Comparison of ENCODE assay signal across 11 cellular contexts in the genomic region with DNA sequence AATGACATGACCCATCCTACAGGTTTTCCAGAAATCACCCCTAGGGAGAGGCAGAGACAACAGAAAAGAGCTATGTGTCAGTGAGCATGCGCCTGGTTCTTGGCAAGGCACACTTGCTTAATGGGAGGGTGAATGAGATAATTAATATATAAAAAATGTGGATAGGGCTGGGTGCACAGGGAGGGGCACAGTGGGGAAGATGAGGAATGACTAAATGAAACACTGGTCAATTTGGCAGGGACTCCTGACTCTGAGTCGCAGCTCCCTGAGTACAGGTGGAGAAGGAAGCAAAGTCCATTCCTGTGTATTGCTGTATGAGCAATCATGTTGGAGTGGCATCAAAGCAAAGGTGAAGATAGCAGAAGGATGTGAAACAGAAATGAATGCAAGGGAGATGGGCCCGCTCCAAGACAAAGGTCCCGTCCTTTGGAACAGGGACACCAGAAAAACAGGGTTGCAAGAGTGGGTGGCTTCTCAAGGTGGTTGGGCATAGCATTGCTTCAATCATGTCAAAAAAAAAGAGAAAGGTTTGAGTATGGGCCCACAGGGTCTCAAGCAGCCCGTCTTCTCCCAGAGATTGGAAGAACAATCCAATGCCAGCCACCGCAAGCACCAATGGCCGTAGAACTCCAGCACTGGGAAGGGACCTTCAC.
DNase-seq lines count a peak whose midpoint lies in the region; ATAC-seq, FAIRE-seq and TF ChIP-seq lines count a peak whose summit lies in the region.
"Had no signal": no experiment of that assay in that cellular context is flagged by ENCODE, and none has a peak within 500 bp of the region (broad histone marks: within the 10 kb centered on the region; RNA-seq: fewer than 3 reads in every experiment).

No MANE protein-coding gene starts in this region.

- no peak for TF ChIP-seq CTCF in OCI-LY1 (IDR thresholded peaks at IDR 0.05; ENCODE audit: low read length)
- TF ChIP-seq CTCF in esophagus squamous epithelium (IDR thresholded peaks at IDR 0.05), result no peak
- TF ChIP-seq CTCF in psoas muscle (IDR thresholded peaks at IDR 0.05), result no peak
- no peak for TF ChIP-seq CTCF in glutamatergic neuron (IDR thresholded peaks at IDR 0.05; ENCODE audit: partially characterized antibody, unreplicated experiment)

- no peak for FAIRE-seq in urothelium cell line (lab: Jason Lieb, UNC)
- FAIRE-seq: H1 had no signal

- no peaks in the 10 kb centered on the region for H3F3A ChIP-seq in OCI-LY1 (ENCODE audit: insufficient read depth, low read length)

- peaks cover 2% of the 10 kb centered on the region for H3K27me3 Mint-ChIP-seq in glutamatergic neuron (ENCODE audit: unreplicated experiment)
- no peaks in the 10 kb centered on the region for H3K27me3 Mint-ChIP-seq in activated T-helper 17 cell treated with anti-CD3 and anti-CD28 coated beads, Interleukin-2, amount 50 U/mL, for 72 hours
- H3K27me3 Mint-ChIP-seq: activated CD4-positive, alpha-beta T cell treated with anti-CD3 and anti-CD28 coated beads, Interleukin-2, amount 10 ng/mL, durations not matched to agents 7 days and 5 days; memory B cell had no signal

- peaks cover 5% of the 10 kb centered on the region for H3K4me1 Mint-ChIP-seq in glutamatergic neuron (ENCODE audit: low read depth, unreplicated experiment)
- H3K4me1 Mint-ChIP-seq in activated T-helper 17 cell treated with anti-CD3 and anti-CD28 coated beads, Interleukin-2, amount 50 U/mL, for 72 hours, result no peaks in the 10 kb centered on the region
- H3K4me1 Mint-ChIP-seq: activated CD4-positive, alpha-beta T cell treated with anti-CD3 and anti-CD28 coated beads, Interleukin-2, amount 10 ng/mL, durations not matched to agents 7 days and 5 days had no signal

- no peaks in the 10 kb centered on the region for H3K9me3 Mint-ChIP-seq in glutamatergic neuron (ENCODE audit: unreplicated experiment)
- H3K9me3 Mint-ChIP-seq in activated T-helper 17 cell treated with anti-CD3 and anti-CD28 coated beads, Interleukin-2, amount 50 U/mL, for 72 hours, result no peaks in the 10 kb centered on the region
- H3K9me3 Mint-ChIP-seq: memory B cell had no signal

- no peaks in the 10 kb centered on the region for H3K9me3 ChIP-seq in OCI-LY1 (ENCODE audit: low read length)
- peaks cover 0 to 37% (median 3%) of the 10 kb centered on the region in 3 donors for H3K9me3 ChIP-seq in esophagus squamous epithelium
- H3K9me3 ChIP-seq in psoas muscle, result no peaks in the 10 kb centered on the region

- TF ChIP-seq POLR2A in esophagus squamous epithelium (IDR thresholded peaks at IDR 0.05), result no peak

- H3K36me3 ChIP-seq in OCI-LY1 (ENCODE audit: insufficient read depth, low read length), result no peaks in the 10 kb centered on the region
- H3K36me3 ChIP-seq in esophagus squamous epithelium, result peaks cover 0 to 12% (median 0%) of the 10 kb centered on the region in 3 donors
- H3K36me3 ChIP-seq in psoas muscle (ENCODE audit: insufficient read depth in 1 of 2, low read depth in 1 of 2), result no peaks in the 10 kb centered on the region

- in situ Hi-C loops in Caki2 (cut with HindIII; ENCODE audit: low pct_unique_long_range_greater_than_20kb, low sequenced_read_pairs), result no loop called here

- peaks cover 6% of the 10 kb centered on the region for H3K36me3 Mint-ChIP-seq in glutamatergic neuron (ENCODE audit: unreplicated experiment)
- H3K36me3 Mint-ChIP-seq in activated T-helper 17 cell treated with anti-CD3 and anti-CD28 coated beads, Interleukin-2, amount 50 U/mL, for 72 hours (ENCODE audit: low read depth), result no peaks in the 10 kb centered on the region
- H3K36me3 Mint-ChIP-seq: memory B cell had no signal

- no peak overlapping the region for H3K4me3 Mint-ChIP-seq in glutamatergic neuron (ENCODE audit: unreplicated experiment)
- H3K4me3 Mint-ChIP-seq in activated T-helper 17 cell treated with anti-CD3 and anti-CD28 coated beads, Interleukin-2, amount 50 U/mL, for 72 hours, result no peak overlapping the region
- H3K4me3 Mint-ChIP-seq: activated CD4-positive, alpha-beta T cell treated with anti-CD3 and anti-CD28 coated beads, Interleukin-2, amount 10 ng/mL, durations not matched to agents 7 days and 5 days; memory B cell had no signal

- H3K27ac Mint-ChIP-seq in glutamatergic neuron (ENCODE audit: unreplicated experiment), result no peak overlapping the region
- no peak overlapping the region for H3K27ac Mint-ChIP-seq in activated T-helper 17 cell treated with anti-CD3 and anti-CD28 coated beads, Interleukin-2, amount 50 U/mL, for 72 hours
- H3K27ac Mint-ChIP-seq: activated CD4-positive, alpha-beta T cell treated with anti-CD3 and anti-CD28 coated beads, Interleukin-2, amount 10 ng/mL, durations not matched to agents 7 days and 5 days; memory B cell had no signal

- DNase-seq in Caki2 (ENCODE audit: low read depth) (peak; percentile 43), esophagus squamous epithelium (lab: John Stamatoyannopoulos, UW) (no peak), psoas muscle (peak in 1 of 2 donors; percentile 23), glutamatergic neuron (no peak), NCI-H774 (lab: John Stamatoyannopoulos, UW) (no peak), urothelium cell line (ENCODE audit: low spot score) (no peak)
- DNase-seq: activated CD4-positive, alpha-beta T cell treated with anti-CD3 and anti-CD28 coated beads, Interleukin-2, amount 10 ng/mL, durations not matched to agents 7 days and 5 days had no signal

- 66 to 70% methylated on average over 2 to 7 of the region's 7 CpGs for WGBS in esophagus squamous epithelium, 2 donors
- WGBS in psoas muscle, 3 donors, result 75 to 98% (median 80%) methylated on average over 6 to 7 of the region's 7 CpGs

- H3K27ac ChIP-seq in OCI-LY1 (ENCODE audit: low read depth, low read length, poor library complexity, severe bottlenecking), result peak overlapping the region; percentile 90
- H3K27ac ChIP-seq in esophagus squamous epithelium, result peak overlapping the region; percentile 6 to 52 (median 32)
- H3K27ac ChIP-seq in psoas muscle, result peak overlapping the region; percentile 78

- intact Hi-C loops in esophagus squamous epithelium (cut with DNase I) (no loop called here), psoas muscle (cut with DNase I) (no loop called here)

- no peaks in the 10 kb centered on the region for H3K27me3 ChIP-seq in OCI-LY1 (ENCODE audit: insufficient read depth, low read length)
- H3K27me3 ChIP-seq in esophagus squamous epithelium, result no peaks in the 10 kb centered on the region
- no peaks in the 10 kb centered on the region for H3K27me3 ChIP-seq in psoas muscle (ENCODE audit: insufficient read depth in 3 of 3, low read length in 2 of 3)

- no peak for ATAC-seq in psoas muscle
- ATAC-seq in activated T-helper 17 cell treated with anti-CD3 and anti-CD28 coated beads, Interleukin-2, amount 50 U/mL, for 72 hours (replicated peaks), result no peak

- H3K4me2 ChIP-seq in OCI-LY1 (ENCODE audit: low read length), result peak overlapping the region; percentile 70; the same call in 1 of the 2 replicates

- no peaks in the 10 kb centered on the region for H4K20me1 ChIP-seq in OCI-LY1 (ENCODE audit: insufficient read depth, low read length)

- H3K79me2 ChIP-seq in OCI-LY1 (ENCODE audit: insufficient read depth, low read length), result no peaks in the 10 kb centered on the region

- peak overlapping the region; percentile 38; the same call in 1 of the 2 replicates for H3K9ac ChIP-seq in OCI-LY1 (ENCODE audit: low read length)

- peak overlapping the region; percentile 40 for H3K4me3 ChIP-seq in OCI-LY1 (ENCODE audit: low read depth, low read length, poor library complexity, severe bottlenecking)
- H3K4me3 ChIP-seq in esophagus squamous epithelium, result peak overlapping the region in 2 of 4 donors; percentile 34 to 50
- H3K4me3 ChIP-seq in psoas muscle, result peak overlapping the region; percentile 64

- H3K4me1 ChIP-seq in OCI-LY1 (ENCODE audit: insufficient read depth, low read length, severe bottlenecking) (peaks cover 36% of the 10 kb centered on the region), esophagus squamous epithelium (peaks cover 0 to 11% (median 4%) of the 10 kb centered on the region in 3 donors), psoas muscle (no peaks in the 10 kb centered on the region)

- no peaks in the 10 kb centered on the region for H3K9me2 ChIP-seq in OCI-LY1 (ENCODE audit: low read depth, low read length)

- no peak overlapping the region for H2AFZ ChIP-seq in OCI-LY1 (ENCODE audit: low read length)

Comparison
In these comparisons a context has a peak if more than half of its experiments do, and no peak if none do; other contexts are left out.
1. H3K27ac ChIP-seq: peak in every context shown above with its lines; median percentile 90 in OCI-LY1; 78 in psoas muscle; 32 in esophagus squamous epithelium.